In the genomic region with DNA sequence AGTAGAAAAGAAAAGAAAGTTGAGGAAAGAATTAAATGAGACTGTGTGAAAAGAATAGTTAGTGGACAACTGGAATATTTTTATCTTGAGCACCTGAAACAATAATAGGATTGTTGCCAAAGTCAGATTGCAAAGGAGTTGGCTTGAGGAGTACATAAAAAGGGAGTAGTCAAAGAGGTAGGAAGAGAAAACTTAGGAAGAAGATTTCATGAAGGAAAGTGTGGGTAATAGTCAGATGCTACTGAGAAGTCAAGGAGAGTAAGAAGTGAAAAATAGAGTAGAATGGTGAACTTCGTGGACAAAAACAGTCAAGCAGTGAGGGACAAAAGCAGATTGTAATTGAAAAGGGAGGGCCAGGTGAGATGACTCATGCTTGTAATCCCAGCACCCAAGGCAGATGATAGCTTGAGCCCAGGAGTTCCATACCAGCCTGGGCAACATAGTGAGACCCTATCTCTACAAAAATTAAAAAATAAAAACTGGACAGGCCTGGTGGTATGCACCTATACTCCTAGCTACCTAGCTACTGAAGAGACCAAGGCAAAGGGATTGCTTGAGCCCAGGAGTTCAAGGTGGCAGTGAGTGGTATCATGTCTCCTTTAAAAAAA, we compare ENCODE assay signal across 25 cellular contexts.
DNase-seq lines count a peak whose midpoint lies in the region; ATAC-seq, FAIRE-seq and TF ChIP-seq lines count a peak whose summit lies in the region.
"Had no signal": no experiment of that assay in that cellular context is flagged by ENCODE, and none has a peak within 500 bp of the region (broad histone marks: within the 10 kb centered on the region; RNA-seq: fewer than 3 reads in every experiment).

No MANE protein-coding gene starts in this region.

- H3K36me3 Mint-ChIP-seq in activated CD4-positive, alpha-beta T cell treated with anti-CD3 and anti-CD28 coated beads for 36 hours (ENCODE audit: low read depth) = peaks cover 34% of the 10 kb centered on the region
- H3K36me3 Mint-ChIP-seq in activated naive CD8-positive, alpha-beta T cell treated with anti-CD3 and anti-CD28 coated beads for 36 hours = peaks cover 9% of the 10 kb centered on the region

- H3K9me3 Mint-ChIP-seq in activated CD4-positive, alpha-beta T cell treated with anti-CD3 and anti-CD28 coated beads for 36 hours (ENCODE audit: low read depth) = no peaks in the 10 kb centered on the region
- H3K9me3 Mint-ChIP-seq in activated naive CD8-positive, alpha-beta T cell treated with anti-CD3 and anti-CD28 coated beads for 36 hours = no peaks in the 10 kb centered on the region
- H3K9me3 Mint-ChIP-seq: stimulated activated naive CD8-positive, alpha-beta T cell treated with anti-CD3 and anti-CD28 coated beads, Interleukin-15, amount 100 ng/mL, for 72 hours; type B pancreatic cell had no signal

- POLR2A ChIA-PET in activated CD4-positive, alpha-beta T cell treated with anti-CD3 and anti-CD28 coated beads for 36 hours (lab: Charles Lee) = no interaction called here

- no peak for DNase-seq in activated CD4-positive, alpha-beta T cell treated with anti-CD3 and anti-CD28 coated beads for 36 hours
- no peak for DNase-seq in activated CD4-positive, alpha-beta T cell treated with anti-CD3 and anti-CD28 coated beads, Interleukin-2, amount 50 U/mL, for 48 hours
- DNase-seq in H54 (ENCODE audit: insufficient read length, low spot score) = no peak
- no peak for DNase-seq in activated naive CD8-positive, alpha-beta T cell treated with anti-CD3 and anti-CD28 coated beads for 36 hours
- no peak for DNase-seq in mucosa of descending colon
- no peak for DNase-seq in effector CD4-positive, alpha-beta T cell
- no peak for DNase-seq in suprapubic skin (ENCODE audit: low spot score in 2 of 2)
- DNase-seq in foreskin melanocyte = no peak
- DNase-seq: activated gamma-delta T cell treated with Interleukin-2 at 50 U/mL for 16 hours; endodermal cell; glutamatergic neuron; left lung; NCI-H1417; NCI-H510A treated with DMSO at 0.1 percent for 48 hours; nucleus accumbens; retina; stimulated activated CD4-positive, alpha-beta T cell treated with anti-CD3 and anti-CD28 coated beads, Interleukin-4, amount 100 ng/mL, for 1 hour; stimulated activated naive CD8-positive, alpha-beta T cell treated with anti-CD3 and anti-CD28 coated beads, Interleukin-15, amount 100 ng/mL, for 72 hours; T1000 had no signal

- CTCF ChIA-PET in activated CD4-positive, alpha-beta T cell treated with anti-CD3 and anti-CD28 coated beads for 36 hours (lab: Charles Lee) = no interaction called here

- H3K36me3 ChIP-seq in mucosa of descending colon (ENCODE audit: low read depth) (no peaks in the 10 kb centered on the region), suprapubic skin (peaks cover 72% of the 10 kb centered on the region)

- intact Hi-C loops in activated CD4-positive, alpha-beta T cell treated with anti-CD3 and anti-CD28 coated beads for 36 hours (cut with DNase I, micrococcal nuclease) = no loop called here
- intact Hi-C loops in mucosa of descending colon (cut with DNase I, micrococcal nuclease) = no loop called here

- TF ChIP-seq POLR2A in H54 (IDR thresholded peaks at IDR 0.05; ENCODE audit: low read depth, low read length) (no peak), suprapubic skin (IDR thresholded peaks at IDR 0.05) (no peak)

- TF ChIP-seq CTCF in mucosa of descending colon (IDR thresholded peaks at IDR 0.05) = no peak
- TF ChIP-seq CTCF in suprapubic skin (IDR thresholded peaks at IDR 0.05) = no peak

- H3K4me1 ChIP-seq in mucosa of descending colon (ENCODE audit: low read depth) (no peaks in the 10 kb centered on the region), suprapubic skin (no peaks in the 10 kb centered on the region)
- H3K4me1 ChIP-seq: left lung had no signal

- no peaks in the 10 kb centered on the region for H3K27me3 ChIP-seq in suprapubic skin
- H3K27me3 ChIP-seq: left lung had no signal

- H3K27ac Mint-ChIP-seq in activated CD4-positive, alpha-beta T cell treated with anti-CD3 and anti-CD28 coated beads for 36 hours = peak overlapping the region; percentile 32
- H3K27ac Mint-ChIP-seq in activated naive CD8-positive, alpha-beta T cell treated with anti-CD3 and anti-CD28 coated beads for 36 hours = peak overlapping the region; percentile 30
- H3K27ac Mint-ChIP-seq: B cell; endodermal cell; stimulated activated naive CD8-positive, alpha-beta T cell treated with anti-CD3 and anti-CD28 coated beads, Interleukin-15, amount 100 ng/mL, for 72 hours; type B pancreatic cell had no signal

- TF ChIP-seq EP300 in suprapubic skin (IDR thresholded peaks at IDR 0.05) = no peak

- peak; percentile 81 for FAIRE-seq in H54 (lab: Jason Lieb, UNC)
- FAIRE-seq: A204.1, astrocyte, GM18507 had no signal

- H3K4me3 ChIP-seq in mucosa of descending colon (no peak overlapping the region), suprapubic skin (no peak overlapping the region)
- H3K4me3 ChIP-seq: left lung, SK-N-MC had no signal

- peaks cover 3% of the 10 kb centered on the region for H3K4me1 Mint-ChIP-seq in activated CD4-positive, alpha-beta T cell treated with anti-CD3 and anti-CD28 coated beads for 36 hours
- H3K4me1 Mint-ChIP-seq in activated naive CD8-positive, alpha-beta T cell treated with anti-CD3 and anti-CD28 coated beads for 36 hours = no peaks in the 10 kb centered on the region
- H3K4me1 Mint-ChIP-seq: B cell; endodermal cell; stimulated activated naive CD8-positive, alpha-beta T cell treated with anti-CD3 and anti-CD28 coated beads, Interleukin-15, amount 100 ng/mL, for 72 hours had no signal

- H3K4me3 Mint-ChIP-seq in activated CD4-positive, alpha-beta T cell treated with anti-CD3 and anti-CD28 coated beads for 36 hours = no peak overlapping the region
- H3K4me3 Mint-ChIP-seq in activated naive CD8-positive, alpha-beta T cell treated with anti-CD3 and anti-CD28 coated beads for 36 hours = no peak overlapping the region
- H3K4me3 Mint-ChIP-seq: B cell; endodermal cell; stimulated activated naive CD8-positive, alpha-beta T cell treated with anti-CD3 and anti-CD28 coated beads, Interleukin-15, amount 100 ng/mL, for 72 hours; type B pancreatic cell had no signal

- no peak overlapping the region for H3K27ac ChIP-seq in suprapubic skin
- H3K27ac ChIP-seq: left lung, SK-N-MC had no signal

- no peaks in the 10 kb centered on the region for H3K27me3 Mint-ChIP-seq in activated CD4-positive, alpha-beta T cell treated with anti-CD3 and anti-CD28 coated beads for 36 hours
- H3K27me3 Mint-ChIP-seq in activated naive CD8-positive, alpha-beta T cell treated with anti-CD3 and anti-CD28 coated beads for 36 hours = no peaks in the 10 kb centered on the region
- H3K27me3 Mint-ChIP-seq: B cell; stimulated activated naive CD8-positive, alpha-beta T cell treated with anti-CD3 and anti-CD28 coated beads, Interleukin-15, amount 100 ng/mL, for 72 hours; type B pancreatic cell had no signal

- 76% methylated on average over 1 of the region's 1 CpG for WGBS in suprapubic skin

- ATAC-seq in activated CD4-positive, alpha-beta T cell treated with anti-CD3 and anti-CD28 coated beads for 36 hours = no peak
- peak; percentile 31 for ATAC-seq in mucosa of descending colon
- ATAC-seq: left lung; stimulated activated naive CD8-positive, alpha-beta T cell treated with anti-CD3 and anti-CD28 coated beads, Interleukin-15, amount 100 ng/mL, for 72 hours had no signal

- H3K9me3 ChIP-seq in mucosa of descending colon (no peaks in the 10 kb centered on the region), suprapubic skin (no peaks in the 10 kb centered on the region)
- H3K9me3 ChIP-seq: left lung had no signal
